In the genomic region with DNA sequence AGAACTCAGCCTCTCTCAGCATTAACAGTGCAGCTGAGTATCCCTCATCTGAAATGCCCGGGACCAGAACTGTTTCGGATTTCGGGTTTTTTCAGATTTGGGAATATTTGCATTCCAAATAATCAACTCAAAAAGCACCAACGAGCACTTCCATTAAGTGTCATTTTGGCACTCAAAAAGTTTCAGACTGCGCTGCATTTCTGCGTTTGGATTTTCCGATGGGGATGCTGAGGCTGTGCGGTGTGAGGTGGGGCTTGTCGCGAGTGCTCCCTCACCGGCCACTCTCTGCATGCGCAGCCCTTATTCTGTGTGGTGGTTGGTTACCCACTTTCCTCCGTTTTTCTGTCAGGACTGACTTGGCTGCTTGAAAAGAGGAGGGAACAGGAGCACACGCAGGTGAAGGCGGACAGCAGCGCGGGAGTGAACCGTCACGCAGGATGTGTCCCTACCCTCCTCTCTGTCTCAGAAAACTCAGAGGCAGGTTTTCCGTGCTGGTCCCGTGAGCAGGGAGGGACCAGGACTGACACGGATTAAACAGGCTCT, we compare ENCODE assay signal across 28 cellular contexts. TPM values are rescaled to one million over a fixed set of nuclear protein-coding genes. Genes with fewer than 3 reads are reported as not detected.
DNase-seq lines count a peak whose midpoint lies in the region; ATAC-seq, FAIRE-seq and TF ChIP-seq lines count a peak whose summit lies in the region.
"Had no signal": no experiment of that assay in that cellular context is flagged by ENCODE, and none has a peak within 500 bp of the region (broad histone marks: within the 10 kb centered on the region; RNA-seq: fewer than 3 reads in every experiment).

No MANE protein-coding gene starts in this region.

- 100% methylated on average over 10 of the region's 22 CpGs; no CpG with 5 or more reads in 1 of the 2 experiments for WGBS in IMR-90 (ENCODE audit: extremely low coverage in 2 of 2, insufficient read length in 1 of 2), 2 experiments
- 30% methylated on average over 19 of the region's 22 CpGs for WGBS in K562 (ENCODE audit: insufficient coverage, low coverage, missing lambda C conversion rate)
- 91 to 96% (median 93%) methylated on average over 22 of the region's 22 CpGs for WGBS in ovary, 3 donors

- no peak overlapping the region for H3K18ac ChIP-seq in IMR-90 (ENCODE audit: low read depth, low read length)

- peaks cover 17% of the 10 kb centered on the region for H3K36me3 Mint-ChIP-seq in mesothelial cell of epicardium
- peaks cover 23% of the 10 kb centered on the region for H3K36me3 Mint-ChIP-seq in activated CD4-positive, alpha-beta memory T cell treated with anti-CD3 and anti-CD28 coated beads, Interleukin-2, amount 10 ng/mL, durations not matched to agents 7 days and 5 days (ENCODE audit: low read depth)

- H2BK120ac ChIP-seq in IMR-90 (ENCODE audit: low read depth, low read length) = peak overlapping the region; percentile 57; the same call in 1 of the 2 replicates

- H3K36me3 ChIP-seq in IMR-90 (ENCODE audit: control insufficient read depth, insufficient read depth, low read length) (peaks cover 22% of the 10 kb centered on the region), K562 (ENCODE audit: control insufficient read depth, insufficient read depth, low read length) (peaks cover 92% of the 10 kb centered on the region), ovary (no peaks in the 10 kb centered on the region)
- H3K36me3 ChIP-seq: uterus had no signal

- H3K79me1 ChIP-seq in IMR-90 (ENCODE audit: low read depth in 1 of 2, low read length in 2 of 2) = peaks cover 13 to 67% of the 10 kb centered on the region in 2 experiments; a peak in 3 of 4 replicates

- TF ChIP-seq POLR2A in IMR-90 (IDR thresholded peaks at IDR 0.05; ENCODE audit: low read depth, low read length) = no peak
- no peak for TF ChIP-seq POLR2A in K562 (conservative IDR thresholded peaks at IDR 0.05)
- TF ChIP-seq POLR2A in ovary (IDR thresholded peaks at IDR 0.05) = no peak

- no peak overlapping the region for H2BK15ac ChIP-seq in IMR-90 (ENCODE audit: low read depth, low read length)

- peak overlapping the region; percentile 76 for H2BK5ac ChIP-seq in IMR-90 (ENCODE audit: low read depth, low read length, poor library complexity, severe bottlenecking)

- TF ChIP-seq CTCF in IMR-90 (conservative IDR thresholded peaks at IDR 0.05; ENCODE audit: low read depth, low read length) (no peak), K562 (IDR thresholded peaks at IDR 0.05 in 2 of 3, conservative IDR thresholded peaks at IDR 0.05 in 1 of 3; ENCODE audit: insufficient read depth in 2 of 3, low read depth in 1 of 3, low read length in 3 of 3) (peak; percentile 24 to 59 (median 40); a peak in 5 of 6 replicates), mesothelial cell of epicardium (IDR thresholded peaks at IDR 0.05; ENCODE audit: unreplicated experiment) (no peak), ovary (IDR thresholded peaks at IDR 0.05) (no peak)

- peak; percentile 55 for FAIRE-seq in K562 (lab: Jason Lieb, UNC)
- FAIRE-seq: colon, small intestine had no signal

- H2AFZ ChIP-seq in IMR-90 (replicated peaks; ENCODE audit: low read length, poor library complexity) (peak overlapping the region; percentile 86), K562 (ENCODE audit: low read depth, low read length) (no peak overlapping the region)

- peak overlapping the region; percentile 72 for H2AK5ac ChIP-seq in IMR-90 (ENCODE audit: low read depth, low read length)

- peak overlapping the region; percentile 77 for H3K27ac Mint-ChIP-seq in mesothelial cell of epicardium
- no peak overlapping the region for H3K27ac Mint-ChIP-seq in activated CD4-positive, alpha-beta memory T cell treated with anti-CD3 and anti-CD28 coated beads, Interleukin-2, amount 10 ng/mL, durations not matched to agents 7 days and 5 days
- H3K27ac Mint-ChIP-seq: activated T-helper 2 cell treated with anti-CD3 and anti-CD28 coated beads, Interferon-gamma antibody, Interleukin-2, Interleukin-4, amounts not matched to agents 10 μg/mL and 5 μg/mL and 100 μg/mL, durations not matched to agents 14 hours and 24 hours and 36 hours; stimulated activated naive CD8-positive, alpha-beta T cell treated with anti-CD3 and anti-CD28 coated beads, Interleukin-15, Interleukin-2, amounts not matched to agents 100 ng/mL and 50 ng/mL, for 24 hours had no signal

- TF ChIP-seq RAD21 in IMR-90 (IDR thresholded peaks at IDR 0.05; ENCODE audit: low read length) (no peak), K562 (CRISPR knock-in tag; conservative IDR thresholded peaks at IDR 0.05 in 1 of 2, IDR thresholded peaks at IDR 0.05 in 1 of 2) (no peak)

- H3K56ac ChIP-seq in IMR-90 (ENCODE audit: extremely low read depth, insufficient read depth, low read length) = no peak overlapping the region

- H4K20me1 ChIP-seq in IMR-90 (ENCODE audit: insufficient read depth, low read length) (peaks cover 17% of the 10 kb centered on the region), K562 (replicated peaks; ENCODE audit: control insufficient read depth, insufficient read depth, low read length) (peaks cover 14% of the 10 kb centered on the region; the same call in 1 of the 2 replicates)

- dilution Hi-C loops in IMR-90 (cut with HindIII; ENCODE audit: low sequenced_read_pairs, unreplicated experiment) = no loop called here

- TF ChIP-seq EP300 in K562 (IDR thresholded peaks at IDR 0.05; ENCODE audit: low read length) = no peak; the same call in 1 of the 2 replicates
- TF ChIP-seq EP300 in ovary (IDR thresholded peaks at IDR 0.05) = no peak

- H4K8ac ChIP-seq in IMR-90 (ENCODE audit: low read depth in 2 of 2, low read length in 2 of 2) = peak overlapping the region in 1 of 2 experiments; percentile 41; a peak in 1 of 4 replicates

- no peaks in the 10 kb centered on the region for H3K27me3 Mint-ChIP-seq in mesothelial cell of epicardium (ENCODE audit: low read depth)
- no peaks in the 10 kb centered on the region for H3K27me3 Mint-ChIP-seq in activated CD4-positive, alpha-beta memory T cell treated with anti-CD3 and anti-CD28 coated beads, Interleukin-2, amount 10 ng/mL, durations not matched to agents 7 days and 5 days
- H3K27me3 Mint-ChIP-seq: stimulated activated naive CD8-positive, alpha-beta T cell treated with anti-CD3 and anti-CD28 coated beads, Interleukin-15, Interleukin-2, amounts not matched to agents 100 ng/mL and 50 ng/mL, for 24 hours had no signal

- H3K4ac ChIP-seq in IMR-90 (ENCODE audit: low read depth, low read length) = peak overlapping the region; percentile 81

- POLR2A ChIA-PET in IMR-90 (lab: Charles Lee; ENCODE audit: unreplicated experiment) = no interaction called here
- POLR2A ChIA-PET in K562 (lab: Yijun Ruan, JAX) = interaction anchor here (0.8 to 2.0 kb wide), 7 partner anchors 8 to 154 kb away, joined by 3 to 10 read pairs (median 4); a partner anchor contains a TSS
- POLR2A ChIA-PET in activated CD4-positive, alpha-beta memory T cell treated with anti-CD3 and anti-CD28 coated beads, Interleukin-2, amount 10 ng/mL, durations not matched to agents 7 days and 5 days (lab: Charles Lee) = no interaction called here

- H3K4me2 ChIP-seq in IMR-90 (ENCODE audit: low read depth, low read length) = no peak overlapping the region
- H3K4me2 ChIP-seq in K562 (ENCODE audit: insufficient read depth, low read length) = peak overlapping the region; percentile 77

- H3K9me3 Mint-ChIP-seq in mesothelial cell of epicardium = no peaks in the 10 kb centered on the region
- H3K9me3 Mint-ChIP-seq in activated CD4-positive, alpha-beta memory T cell treated with anti-CD3 and anti-CD28 coated beads, Interleukin-2, amount 10 ng/mL, durations not matched to agents 7 days and 5 days = no peaks in the 10 kb centered on the region
- H3K9me3 Mint-ChIP-seq: activated T-helper 2 cell treated with anti-CD3 and anti-CD28 coated beads, Interferon-gamma antibody, Interleukin-2, Interleukin-4, amounts not matched to agents 10 μg/mL and 5 μg/mL and 100 μg/mL, durations not matched to agents 14 hours and 24 hours and 36 hours; stimulated activated naive CD8-positive, alpha-beta T cell treated with anti-CD3 and anti-CD28 coated beads, Interleukin-15, Interleukin-2, amounts not matched to agents 100 ng/mL and 50 ng/mL, for 24 hours had no signal

- H3K9ac ChIP-seq in IMR-90 (ENCODE audit: low read depth, low read length) (no peak overlapping the region; the same call in 1 of the 2 replicates), K562 (ENCODE audit: insufficient read depth in 1 of 2, low read depth in 2 of 2, low read length in 2 of 2) (peak overlapping the region; percentile 39 to 66; a peak in 2 of 4 replicates)

- H3K4me3 ChIP-seq in IMR-90 (ENCODE audit: insufficient read depth, low read depth, low read length) (no peak overlapping the region), K562 (no peak overlapping the region), skin epidermis (no peak overlapping the region), ovary (no peak overlapping the region)
- H3K4me3 ChIP-seq: left ventricle myocardium inferior, MG63, thoracic aorta, uterus had no signal

- ATAC-seq in IMR-90 (ENCODE audit: low read depth) (no peak), K562 (peak; percentile 58), GM18870 (IDR thresholded peaks at IDR 0.05; ENCODE audit: unreplicated experiment) (no peak)

- in situ Hi-C loops in IMR-90 (cut with MboI; ENCODE audit: low sequenced_read_pairs) (no loop called here), K562 (cut with MboI) (no loop called here)

- H2BK20ac ChIP-seq in IMR-90 (ENCODE audit: low read depth, low read length) = peak overlapping the region; percentile 69; the same call in 1 of the 2 replicates

- peak overlapping the region; percentile 48 for H2AK9ac ChIP-seq in IMR-90 (replicated peaks; ENCODE audit: low read depth, low read length, poor library complexity)

- no TSS peak for BruUV-seq in IMR-90 (replicated peaks; lab: Mats Ljungman, UMichigan)
- TSS peak; percentile 29 for BruUV-seq in K562 (replicated peaks; lab: Mats Ljungman, UMichigan)

- peaks cover 29% of the 10 kb centered on the region for H3K4me1 Mint-ChIP-seq in mesothelial cell of epicardium
- H3K4me1 Mint-ChIP-seq in activated CD4-positive, alpha-beta memory T cell treated with anti-CD3 and anti-CD28 coated beads, Interleukin-2, amount 10 ng/mL, durations not matched to agents 7 days and 5 days = no peaks in the 10 kb centered on the region

- H3K4me1 ChIP-seq in IMR-90 (ENCODE audit: control insufficient read depth, insufficient read depth, low read length) (peaks cover 7% of the 10 kb centered on the region), K562 (replicated peaks in 1 of 2; ENCODE audit: control insufficient read depth in 2 of 2, insufficient read depth in 2 of 2, low read length in 2 of 2) (peaks cover 73 to 84% of the 10 kb centered on the region in 2 experiments), ovary (ENCODE audit: insufficient read depth) (no peaks in the 10 kb centered on the region)
- H3K4me1 ChIP-seq: uterus had no signal

- CTCF ChIA-PET in IMR-90 (lab: Yijun Ruan, JAX) = no interaction called here
- CTCF ChIA-PET in K562 (lab: Yijun Ruan, JAX; ENCODE audit: low intra/inter-chr PET ratio) = no interaction called here
- CTCF ChIA-PET in activated CD4-positive, alpha-beta memory T cell treated with anti-CD3 and anti-CD28 coated beads, Interleukin-2, amount 10 ng/mL, durations not matched to agents 7 days and 5 days (lab: Charles Lee) = no interaction called here

- H3K27me3 ChIP-seq in IMR-90 (ENCODE audit: control insufficient read depth, insufficient read depth, low read length) = no peaks in the 10 kb centered on the region
- no peaks in the 10 kb centered on the region for H3K27me3 ChIP-seq in K562 (ENCODE audit: control insufficient read depth in 2 of 2, insufficient read depth in 2 of 2, low read length in 2 of 2)
- H3K27me3 ChIP-seq in ovary = no peaks in the 10 kb centered on the region
- H3K27me3 ChIP-seq: MG63, uterus had no signal

- H4K5ac ChIP-seq in IMR-90 (ENCODE audit: low read depth, low read length) = no peak overlapping the region

- peaks cover 92% of the 10 kb centered on the region for H3K79me2 ChIP-seq in K562 (ENCODE audit: control insufficient read depth, insufficient read depth, low read length)

- H3K14ac ChIP-seq in IMR-90 (replicated peaks; ENCODE audit: low read depth, low read length) = peak overlapping the region; percentile 35

- H3K27ac ChIP-seq in IMR-90 (ENCODE audit: insufficient read depth, low read length) = peak overlapping the region; percentile 71
- peak overlapping the region; percentile 91 for H3K27ac ChIP-seq in K562 (ENCODE audit: extremely low read depth, low read depth, low read length)
- H3K27ac ChIP-seq in skin epidermis = peak overlapping the region in 11 of 21 experiments; percentile 5 to 75 (median 44)
- no peak overlapping the region for H3K27ac ChIP-seq in ovary
- H3K27ac ChIP-seq: left ventricle myocardium inferior, thoracic aorta, uterus had no signal

- 0 out of 2 replicates have a peak overlapping the region, but pooled peaks have one; percentile 8 for H4K91ac ChIP-seq in IMR-90 (ENCODE audit: insufficient read depth, low read depth, low read length)

- H3K9me1 ChIP-seq in IMR-90 (ENCODE audit: insufficient read depth, low read length) (peaks cover 11% of the 10 kb centered on the region), K562 (ENCODE audit: control insufficient read depth, insufficient read depth, low read length) (no peaks in the 10 kb centered on the region)

- peak overlapping the region; percentile 23; the same call in 1 of the 2 replicates for H3K23ac ChIP-seq in IMR-90 (ENCODE audit: low read depth, low read length)

- H3K4me3 Mint-ChIP-seq in mesothelial cell of epicardium = no peak overlapping the region
- H3K4me3 Mint-ChIP-seq in activated CD4-positive, alpha-beta memory T cell treated with anti-CD3 and anti-CD28 coated beads, Interleukin-2, amount 10 ng/mL, durations not matched to agents 7 days and 5 days = no peak overlapping the region
- H3K4me3 Mint-ChIP-seq: stimulated activated naive CD8-positive, alpha-beta T cell treated with anti-CD3 and anti-CD28 coated beads, Interleukin-15, Interleukin-2, amounts not matched to agents 100 ng/mL and 50 ng/mL, for 24 hours had no signal

- intact Hi-C loops in IMR-90 (cut with micrococcal nuclease) (no loop called here), K562 (cut with micrococcal nuclease) (loop anchor here (5.0 kb wide), 1 partner anchor 45 kb away; a partner anchor contains a TSS), ovary (cut with DNase I) (loop anchor here in 1 of 4 donors (10.0 kb wide), 1 partner anchor 88 kb away; no protein-coding TSS in a partner anchor)

- H3K9me3 ChIP-seq in IMR-90 (ENCODE audit: control insufficient read depth, insufficient read depth, low read length) (no peaks in the 10 kb centered on the region), K562 (replicated peaks; ENCODE audit: control insufficient read depth, insufficient read depth, low read depth, low read length) (no peaks in the 10 kb centered on the region), ovary (no peaks in the 10 kb centered on the region)
- H3K9me3 ChIP-seq: left ventricle myocardium inferior, MG63, thoracic aorta, uterus had no signal

- no peak for DNase-seq in IMR-90
- DNase-seq in K562 (ENCODE audit: extremely low read depth in 1 of 4, low spot score in 3 of 4) = peak in 3 of 4 experiments; percentile 19 to 69 (median 56)
- no peak for DNase-seq in mesothelial cell of epicardium (ENCODE audit: low spot score in 2 of 2, unreplicated experiment in 2 of 2)
- DNase-seq in ovary = no peak
- no peak for DNase-seq in activated CD4-positive, alpha-beta memory T cell treated with anti-CD3 and anti-CD28 coated beads, Interleukin-2, amount 10 ng/mL, durations not matched to agents 7 days and 5 days
- DNase-seq: activated CD4-positive, alpha-beta T cell treated with anti-CD3 and anti-CD28 coated beads for 4 hours; activated CD8-positive, alpha-beta memory T cell treated with anti-CD3 and anti-CD28 coated beads for 24 hours; activated naive CD4-positive, alpha-beta T cell treated with anti-CD3 and anti-CD28 coated beads, Interleukin-2, amount 50 U/mL, for 16 hours; activated T-cell treated with anti-CD3 and anti-CD28 coated beads for 4 hours; amygdala; EL; KG1; left ventricle myocardium inferior; MG63; NCI-H524 treated with DMSO at 0.1 percent for 48 hours; nucleus accumbens; retina; Right ventricle myocardium superior; small intestine; stimulated activated CD4-positive, alpha-beta T cell treated with anti-CD3 and anti-CD28 coated beads, Interleukin-1b, Interleukin-23, amount 100 ng/mL, for 48 hours; T-helper 2 cell; uterus had no signal

RNA-seq across cellular contexts. Expression of a gene that starts 8.4 kb away (rescaled TPM):
- 25.3 and 33.6 TPM in 2 replicates for total RNA-seq in IMR-90 (2012; rRNA removed)
- polyA plus RNA-seq in IMR-90 (2012; rRNA removed) = 33.9 and 36.4 TPM in 2 replicates
- 38.7 and 47.1 TPM in 2 replicates for polyA plus RNA-seq in IMR-90 (2012; cell fraction: cytosol; rRNA removed)
- polyA plus RNA-seq in IMR-90 (2012; cell fraction: nucleus; rRNA removed; ENCODE audit: low replicate concordance) = 63.9 and 70.8 TPM in 2 replicates
- 536 and 854 TPM in 2 replicates for total RNA-seq in K562 (2011; cell fraction: chromatin; rRNA removed; ENCODE audit: low replicate concordance)
- total RNA-seq in K562 (2011; cell fraction: nucleolus; rRNA removed) = 552 and 553 TPM in 2 replicates
- 447 and 492 TPM in 2 replicates for total RNA-seq in K562 (2011; cell fraction: nucleoplasm; rRNA removed)
- 399 and 504 TPM in 2 replicates for total RNA-seq in K562 (2014; rRNA removed)
- 138 and 145 TPM in 2 replicates for total RNA-seq in K562 (2014; rRNA removed; fragmentation: Illumina TruSeq; extraction: Trizol)
- 166 and 171 TPM in 2 replicates for total RNA-seq in K562 (2015; rRNA removed; fragmentation: Illumina TruSeq; extraction: Trizol)
- 294 and 309 TPM in 2 replicates for total RNA-seq in K562 (2021)
- polyA plus RNA-seq in K562 (2011; rRNA removed) = 385 and 395 TPM in 2 replicates
- 447 and 505 TPM in 2 replicates for polyA plus RNA-seq in K562 (2011; cell fraction: cytosol; rRNA removed)
- polyA plus RNA-seq in K562 (2011; cell fraction: nucleus; rRNA removed) = 838 and 845 TPM in 2 replicates
- 178 and 239 TPM in 2 replicates for polyA plus RNA-seq in K562 (2012)
- 219 and 228 TPM in 2 replicates for polyA plus RNA-seq in K562 (2014; fragmentation: Illumina TruSeq; extraction: Trizol)
- polyA plus RNA-seq in K562 (2014; fragmentation: Nextera tagmentation; extraction: Ambion mirVana) = 100 to 1,000 TPM in 1 of 2 experiments, 10 to 100 TPM in 1; 94.0 to 117 TPM
- polyA plus RNA-seq in K562 (2014; rRNA removed) = 381 and 405 TPM in 2 replicates
- polyA minus RNA-seq in K562 (2011; rRNA and poly(A)+ RNA removed) = 128 and 165 TPM in 2 replicates
- polyA minus RNA-seq in K562 (2011; cell fraction: cytosol; rRNA and poly(A)+ RNA removed) = 110 and 129 TPM in 2 replicates
- 120 and 171 TPM in 2 replicates for polyA minus RNA-seq in K562 (2011; cell fraction: nucleus; rRNA and poly(A)+ RNA removed)
- 31.7 to 33.8 TPM (median 32.0 TPM) in 3 replicates for total RNA-seq in mesothelial cell of epicardium
- 10 to 100 TPM; 29.4 to 42.0 (median 34.9) TPM for total RNA-seq in ovary
- 10 to 100 TPM; 19.7 to 33.3 TPM for polyA plus RNA-seq in ovary
- total RNA-seq in activated CD4-positive, alpha-beta memory T cell treated with anti-CD3 and anti-CD28 coated beads, Interleukin-2, amount 10 ng/mL, durations not matched to agents 7 days and 5 days = 10 to 100 TPM; 28.1 to 29.5 TPM

RNA-seq across cellular contexts. Expression of a gene that starts 45.4 kb away (rescaled TPM):
- total RNA-seq in IMR-90 (2012; rRNA removed) = 19.5 and 21.1 TPM in 2 replicates
- 8.2 and 8.6 TPM in 2 replicates for polyA plus RNA-seq in IMR-90 (2012; rRNA removed)
- 5.5 and 9.6 TPM in 2 replicates for polyA plus RNA-seq in IMR-90 (2012; cell fraction: cytosol; rRNA removed)
- polyA plus RNA-seq in IMR-90 (2012; cell fraction: nucleus; rRNA removed; ENCODE audit: low replicate concordance) = 8.9 and 9.8 TPM in 2 replicates
- total RNA-seq in K562 (2011; cell fraction: chromatin; rRNA removed; ENCODE audit: low replicate concordance) = 40.9 and 68.9 TPM in 2 replicates
- 21.5 and 22.4 TPM in 2 replicates for total RNA-seq in K562 (2011; cell fraction: nucleolus; rRNA removed)
- 36.1 and 42.5 TPM in 2 replicates for total RNA-seq in K562 (2011; cell fraction: nucleoplasm; rRNA removed)
- 18.1 and 23.4 TPM in 2 replicates for total RNA-seq in K562 (2014; rRNA removed)
- total RNA-seq in K562 (2014; rRNA removed; fragmentation: Illumina TruSeq; extraction: Trizol) = 14.3 TPM in 2 replicates
- total RNA-seq in K562 (2015; rRNA removed; fragmentation: Illumina TruSeq; extraction: Trizol) = 13.9 and 15.7 TPM in 2 replicates
- 28.8 and 32.8 TPM in 2 replicates for total RNA-seq in K562 (2021)
- polyA plus RNA-seq in K562 (2011; rRNA removed) = 6.3 and 6.9 TPM in 2 replicates
- polyA plus RNA-seq in K562 (2011; cell fraction: cytosol; rRNA removed) = 6.3 and 8.3 TPM in 2 replicates
- 15.6 and 19.6 TPM in 2 replicates for polyA plus RNA-seq in K562 (2011; cell fraction: nucleus; rRNA removed)
- 10.6 and 11.9 TPM in 2 replicates for polyA plus RNA-seq in K562 (2012)
- 14.9 and 19.7 TPM in 2 replicates for polyA plus RNA-seq in K562 (2014; fragmentation: Illumina TruSeq; extraction: Trizol)
- polyA plus RNA-seq in K562 (2014; fragmentation: Nextera tagmentation; extraction: Ambion mirVana) = 1 to 10 TPM; 1.5 to 1.6 TPM
- polyA plus RNA-seq in K562 (2014; rRNA removed) = 10.0 and 11.3 TPM in 2 replicates
- polyA minus RNA-seq in K562 (2011; rRNA and poly(A)+ RNA removed) = 14.1 and 20.0 TPM in 2 replicates
- polyA minus RNA-seq in K562 (2011; cell fraction: cytosol; rRNA and poly(A)+ RNA removed) = 42.2 and 76.3 TPM in 2 replicates
- 11.4 and 23.5 TPM in 2 replicates for polyA minus RNA-seq in K562 (2011; cell fraction: nucleus; rRNA and poly(A)+ RNA removed)
- 62.4 to 64.4 TPM (median 63.3 TPM) in 3 replicates for total RNA-seq in mesothelial cell of epicardium
- total RNA-seq in ovary = 10 to 100 TPM; 17.1 to 62.6 (median 44.3) TPM
- 10 to 100 TPM in 1 of 2 donors, 1 to 10 TPM in 1; 9.4 to 11.7 TPM for polyA plus RNA-seq in ovary
- total RNA-seq in activated CD4-positive, alpha-beta memory T cell treated with anti-CD3 and anti-CD28 coated beads, Interleukin-2, amount 10 ng/mL, durations not matched to agents 7 days and 5 days = 10 to 100 TPM; 20.9 to 22.0 TPM

Comparison
In these comparisons a context has a peak if more than half of its experiments do, and no peak if none do; other contexts are left out.
1. DNase-seq: peak in K562 (3 of 4); none in IMR-90 (single experiment), mesothelial cell of epicardium (0 of 2), ovary (0 of 5) and activated CD4-positive, alpha-beta memory T cell treated with anti-CD3 and anti-CD28 coated beads, Interleukin-2, amount 10 ng/mL, durations not matched to agents 7 days and 5 days (single experiment).
2. H3K27ac ChIP-seq: peak in IMR-90 (single experiment), K562 (single experiment) and skin epidermis (11 of 21); none in ovary (0 of 2).
3. CTCF ChIP-seq: peak in K562 (3 of 3); none in IMR-90 (single experiment), mesothelial cell of epicardium (single experiment) and ovary (0 of 3).